Comparison of ENCODE assay signal across 10 cellular contexts in genomic region chr16:12739738-12740137, GRCh38.
"Had no signal": no experiment of that assay in that cellular context is flagged by ENCODE, and none has a peak within 500 bp of the region (broad histone marks: within the 10 kb centered on the region; RNA-seq: fewer than 3 reads in every experiment).

No MANE protein-coding gene starts in this region.

- H2AFZ ChIP-seq: GM23248 had no signal

- H3K27ac Mint-ChIP-seq: HFFc6, IgD-negative memory B cell had no signal

- H3K9ac ChIP-seq: GM23248, KMS-11 had no signal

- ATAC-seq: HepG2 had no signal

- DNase-seq: GM23248, GOT3, H9, HCEC 1CT, HFFc6, Karpas-422 had no signal

- H3K4me3 Mint-ChIP-seq: H9, HFFc6, IgD-negative memory B cell had no signal

- H3K4me1 Mint-ChIP-seq: IgD-negative memory B cell had no signal

- FAIRE-seq: H54, HepG2 had no signal

- H3K27ac ChIP-seq: GM23248, KMS-11 had no signal

- H3K27me3 Mint-ChIP-seq: IgD-negative memory B cell had no signal

- H3K4me3 ChIP-seq: GM23248 had no signal

- H3K4me2 ChIP-seq: KMS-11 had no signal
